ENCODE assay signal across 18 cellular contexts in the genomic region with DNA sequence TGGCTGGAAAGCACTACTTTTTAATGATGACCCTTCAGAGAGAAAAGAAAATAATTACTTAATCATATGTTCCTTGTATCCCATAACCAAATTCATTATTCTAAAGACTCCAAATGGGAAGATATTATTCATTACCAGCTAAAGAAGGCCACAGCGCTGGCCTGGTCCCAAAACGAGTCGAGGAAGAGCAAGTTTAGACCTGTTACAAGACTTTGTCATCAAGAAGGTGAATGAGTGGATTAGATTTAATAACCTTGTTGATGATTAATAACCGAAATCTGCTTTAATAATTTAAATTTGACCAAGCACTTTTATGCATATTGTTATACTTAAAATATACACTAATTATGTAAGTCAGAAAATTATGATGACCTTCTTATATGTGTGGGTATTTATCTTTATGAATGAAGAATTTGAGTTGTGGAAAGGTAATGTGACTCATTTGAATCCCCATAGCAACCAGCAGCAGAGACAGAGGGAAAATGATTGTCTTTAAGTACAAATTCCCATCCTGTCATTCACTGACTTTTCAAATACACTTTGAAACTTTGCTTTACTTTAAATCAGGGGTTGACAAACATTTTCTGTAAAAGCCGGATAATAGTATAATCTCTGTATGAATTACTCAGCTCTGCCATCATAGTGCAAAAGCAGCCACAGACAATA.
DNase-seq lines count a peak whose midpoint lies in the region; ATAC-seq and TF ChIP-seq lines count a peak whose summit lies in the region.
"Had no signal": no experiment of that assay in that cellular context is flagged by ENCODE, and none has a peak within 500 bp of the region (broad histone marks: within the 10 kb centered on the region; RNA-seq: fewer than 3 reads in every experiment).

No MANE protein-coding gene starts in this region.

- POLR2A ChIA-PET in RWPE1 (lab: Yijun Ruan, JAX; ENCODE audit: low non-redundant PET) (no interaction called here), WTC11 (lab: Charles Lee) (no interaction called here)

- H3K4me3 Mint-ChIP-seq in WTC11: no peak overlapping the region
- H3K4me3 Mint-ChIP-seq: HFFc6 had no signal

- H3K4me1 Mint-ChIP-seq in WTC11: peaks cover 5% of the 10 kb centered on the region

- ATAC-seq in foreskin keratinocyte (peak; percentile 92), WTC11 (no peak), GM21825 (IDR thresholded peaks at IDR 0.05; ENCODE audit: unreplicated experiment) (no peak)

- H3K27ac ChIP-seq in RWPE1 (no peak overlapping the region), foreskin keratinocyte (no peak overlapping the region)
- H3K27ac ChIP-seq: KMS-11 had no signal

- H3K36me3 Mint-ChIP-seq in WTC11: no peaks in the 10 kb centered on the region

- DNase-seq in HPDE6-E6E7 (ENCODE audit: extremely low spot score): peak; percentile 25
- DNase-seq in NCI-H1417 treated with DMSO at 0.1 percent for 48 hours (lab: John Stamatoyannopoulos, UW): peak; percentile 45
- peak; percentile 41 for DNase-seq in RWPE1 (ENCODE audit: low spot score)
- peak; percentile 63 to 85 for DNase-seq in foreskin keratinocyte
- no peak for DNase-seq in WTC11 (ENCODE audit: low spot score)
- no peak for DNase-seq in central memory CD4-positive, alpha-beta T cell
- DNase-seq: C1 segment of cervical spinal cord, DND-41, H7, HFFc6, NCI-H1048, NCI-H187, NCI-H345, NCI-H774, RPMI8226, T-helper 1 cell had no signal

- peaks cover 6% of the 10 kb centered on the region for H3K9me3 Mint-ChIP-seq in WTC11
- H3K9me3 Mint-ChIP-seq: HFFc6 had no signal

- no peaks in the 10 kb centered on the region for H3K27me3 ChIP-seq in foreskin keratinocyte

- TF ChIP-seq CTCF in RWPE1 (conservative IDR thresholded peaks at IDR 0.05; ENCODE audit: low read depth): no peak
- no peak for TF ChIP-seq CTCF in foreskin keratinocyte (conservative IDR thresholded peaks at IDR 0.05)
- TF ChIP-seq CTCF in WTC11 (IDR thresholded peaks at IDR 0.05): no peak

- peaks cover 6% of the 10 kb centered on the region for H3K4me1 ChIP-seq in foreskin keratinocyte

- no peak overlapping the region for H3K27ac Mint-ChIP-seq in WTC11
- H3K27ac Mint-ChIP-seq: HFFc6 had no signal

- H3K27me3 Mint-ChIP-seq in WTC11 (ENCODE audit: low read depth): no peaks in the 10 kb centered on the region

- CTCF ChIA-PET in RWPE1 (lab: Yijun Ruan, JAX) (no interaction called here), WTC11 (lab: Charles Lee) (interaction anchor here (1.3 kb wide), 1 partner anchor 17 kb away, joined by 3 read pairs; no protein-coding TSS in a partner anchor)

TF ChIP-seq in WTC11, 78 proteins besides CTCF, POLR2A, EP300 and RAD21:
- TF ChIP-seq, protein P1, sequence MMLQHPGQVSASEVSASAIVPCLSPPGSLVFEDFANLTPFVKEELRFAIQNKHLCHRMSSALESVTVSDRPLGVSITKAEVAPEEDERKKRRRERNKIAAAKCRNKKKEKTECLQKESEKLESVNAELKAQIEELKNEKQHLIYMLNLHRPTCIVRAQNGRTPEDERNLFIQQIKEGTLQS (CRISPR knock-in tag; conservative IDR thresholded peaks at IDR 0.05): no peak
- TF ChIP-seq NFE2L1 (CRISPR knock-in tag; IDR thresholded peaks at IDR 0.05) (no peak), ATF1 (CRISPR knock-in tag; IDR thresholded peaks at IDR 0.05) (no peak), TP53 (CRISPR knock-in tag; IDR thresholded peaks at IDR 0.05) (no peak), CBFB (CRISPR knock-in tag; IDR thresholded peaks at IDR 0.05; ENCODE audit: low read depth) (no peak), ZNF121 (CRISPR knock-in tag; IDR thresholded peaks at IDR 0.05) (no peak), NFATC4 (CRISPR knock-in tag; IDR thresholded peaks at IDR 0.05) (no peak), NR3C1 (CRISPR knock-in tag; conservative IDR thresholded peaks at IDR 0.05; ENCODE audit: low read depth) (no peak), ZNF263 (CRISPR knock-in tag; IDR thresholded peaks at IDR 0.05; ENCODE audit: low read depth) (no peak)
- TF ChIP-seq, protein P2, sequence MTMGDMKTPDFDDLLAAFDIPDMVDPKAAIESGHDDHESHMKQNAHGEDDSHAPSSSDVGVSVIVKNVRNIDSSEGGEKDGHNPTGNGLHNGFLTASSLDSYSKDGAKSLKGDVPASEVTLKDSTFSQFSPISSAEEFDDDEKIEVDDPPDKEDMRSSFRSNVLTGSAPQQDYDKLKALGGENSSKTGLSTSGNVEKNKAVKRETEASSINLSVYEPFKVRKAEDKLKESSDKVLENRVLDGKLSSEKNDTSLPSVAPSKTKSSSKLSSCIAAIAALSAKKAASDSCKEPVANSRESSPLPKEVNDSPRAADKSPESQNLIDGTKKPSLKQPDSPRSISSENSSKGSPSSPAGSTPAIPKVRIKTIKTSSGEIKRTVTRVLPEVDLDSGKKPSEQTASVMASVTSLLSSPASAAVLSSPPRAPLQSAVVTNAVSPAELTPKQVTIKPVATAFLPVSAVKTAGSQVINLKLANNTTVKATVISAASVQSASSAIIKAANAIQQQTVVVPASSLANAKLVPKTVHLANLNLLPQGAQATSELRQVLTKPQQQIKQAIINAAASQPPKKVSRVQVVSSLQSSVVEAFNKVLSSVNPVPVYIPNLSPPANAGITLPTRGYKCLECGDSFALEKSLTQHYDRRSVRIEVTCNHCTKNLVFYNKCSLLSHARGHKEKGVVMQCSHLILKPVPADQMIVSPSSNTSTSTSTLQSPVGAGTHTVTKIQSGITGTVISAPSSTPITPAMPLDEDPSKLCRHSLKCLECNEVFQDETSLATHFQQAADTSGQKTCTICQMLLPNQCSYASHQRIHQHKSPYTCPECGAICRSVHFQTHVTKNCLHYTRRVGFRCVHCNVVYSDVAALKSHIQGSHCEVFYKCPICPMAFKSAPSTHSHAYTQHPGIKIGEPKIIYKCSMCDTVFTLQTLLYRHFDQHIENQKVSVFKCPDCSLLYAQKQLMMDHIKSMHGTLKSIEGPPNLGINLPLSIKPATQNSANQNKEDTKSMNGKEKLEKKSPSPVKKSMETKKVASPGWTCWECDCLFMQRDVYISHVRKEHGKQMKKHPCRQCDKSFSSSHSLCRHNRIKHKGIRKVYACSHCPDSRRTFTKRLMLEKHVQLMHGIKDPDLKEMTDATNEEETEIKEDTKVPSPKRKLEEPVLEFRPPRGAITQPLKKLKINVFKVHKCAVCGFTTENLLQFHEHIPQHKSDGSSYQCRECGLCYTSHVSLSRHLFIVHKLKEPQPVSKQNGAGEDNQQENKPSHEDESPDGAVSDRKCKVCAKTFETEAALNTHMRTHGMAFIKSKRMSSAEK (CRISPR knock-in tag; IDR thresholded peaks at IDR 0.05; ENCODE audit: borderline replicate concordance): no peak
- TF ChIP-seq, protein P3, sequence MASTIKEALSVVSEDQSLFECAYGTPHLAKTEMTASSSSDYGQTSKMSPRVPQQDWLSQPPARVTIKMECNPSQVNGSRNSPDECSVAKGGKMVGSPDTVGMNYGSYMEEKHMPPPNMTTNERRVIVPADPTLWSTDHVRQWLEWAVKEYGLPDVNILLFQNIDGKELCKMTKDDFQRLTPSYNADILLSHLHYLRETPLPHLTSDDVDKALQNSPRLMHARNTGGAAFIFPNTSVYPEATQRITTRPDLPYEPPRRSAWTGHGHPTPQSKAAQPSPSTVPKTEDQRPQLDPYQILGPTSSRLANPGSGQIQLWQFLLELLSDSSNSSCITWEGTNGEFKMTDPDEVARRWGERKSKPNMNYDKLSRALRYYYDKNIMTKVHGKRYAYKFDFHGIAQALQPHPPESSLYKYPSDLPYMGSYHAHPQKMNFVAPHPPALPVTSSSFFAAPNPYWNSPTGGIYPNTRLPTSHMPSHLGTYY (CRISPR knock-in tag; IDR thresholded peaks at IDR 0.05): no peak
- TF ChIP-seq, protein P4, sequence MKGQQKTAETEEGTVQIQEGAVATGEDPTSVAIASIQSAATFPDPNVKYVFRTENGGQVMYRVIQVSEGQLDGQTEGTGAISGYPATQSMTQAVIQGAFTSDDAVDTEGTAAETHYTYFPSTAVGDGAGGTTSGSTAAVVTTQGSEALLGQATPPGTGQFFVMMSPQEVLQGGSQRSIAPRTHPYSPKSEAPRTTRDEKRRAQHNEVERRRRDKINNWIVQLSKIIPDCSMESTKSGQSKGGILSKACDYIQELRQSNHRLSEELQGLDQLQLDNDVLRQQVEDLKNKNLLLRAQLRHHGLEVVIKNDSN (CRISPR knock-in tag; IDR thresholded peaks at IDR 0.05): no peak

Comparison
In these comparisons a context has a peak if more than half of its experiments do, and no peak if none do; other contexts are left out.
1. DNase-seq: peak in HPDE6-E6E7 (single experiment), NCI-H1417 treated with DMSO at 0.1 percent for 48 hours (single experiment), RWPE1 (single experiment) and foreskin keratinocyte (2 of 2); none in WTC11 (single experiment) and central memory CD4-positive, alpha-beta T cell (single experiment).